Comparison of ENCODE assay signal across 1 cellular context in the genomic region with DNA sequence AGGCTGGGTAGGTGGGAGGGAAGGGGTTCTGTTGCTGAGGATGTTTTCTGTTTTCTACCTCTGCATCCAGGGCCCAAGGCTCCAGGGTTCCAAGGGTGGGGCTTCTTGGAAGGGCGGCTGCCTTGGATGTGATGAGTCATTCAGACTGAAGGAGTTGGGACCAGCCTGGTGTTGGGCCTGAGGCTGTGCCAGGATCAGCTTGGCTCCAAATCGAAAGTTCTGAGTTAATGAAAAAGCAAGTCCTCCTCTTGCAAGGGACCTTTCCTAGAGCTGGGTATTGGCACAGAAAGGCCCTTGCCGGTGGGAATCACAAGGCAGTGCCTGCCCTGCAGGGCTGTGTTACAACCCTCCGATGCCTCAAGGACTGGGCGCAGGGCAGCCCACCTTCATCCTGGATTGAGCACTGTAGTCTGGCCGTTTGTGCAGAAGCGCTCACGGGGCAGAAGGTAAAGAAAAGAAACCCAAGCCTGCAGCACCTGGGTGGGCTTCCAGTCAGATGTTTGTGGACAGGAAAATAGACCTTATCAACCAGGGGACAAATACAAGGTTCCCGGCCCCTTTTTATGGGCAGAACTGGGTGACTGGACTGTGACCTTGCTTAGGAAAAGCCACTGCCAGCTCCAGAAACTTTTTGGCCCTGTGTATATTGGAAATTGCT.
TF ChIP-seq lines count a peak whose summit lies in the region.

No MANE protein-coding gene starts in this region.

TF ChIP-seq in HepG2, 621 proteins besides CTCF, POLR2A, EP300 and RAD21 (continues in another document):
- TF ChIP-seq KDM4B (CRISPR knock-in tag; IDR thresholded peaks at IDR 0.05) (no peak), TBP (CRISPR knock-in tag; IDR thresholded peaks at IDR 0.05) (no peak), RFX5 (IDR thresholded peaks at IDR 0.05; ENCODE audit: low read depth, low read length) (no peak), HIVEP1 (CRISPR knock-in tag; IDR thresholded peaks at IDR 0.05) (no peak), TAF15 (IDR thresholded peaks at IDR 0.05; ENCODE audit: low read depth, low read length, poor library complexity, severe bottlenecking) (no peak), HOXD1 (CRISPR knock-in tag; IDR thresholded peaks at IDR 0.05) (no peak), ZSCAN12 (CRISPR knock-in tag; IDR thresholded peaks at IDR 0.05) (no peak), ZNF720 (CRISPR knock-in tag; IDR thresholded peaks at IDR 0.05) (no peak), HDAC2 (CRISPR knock-in tag; IDR thresholded peaks at IDR 0.05) (0 out of 2 replicates have a peak, but pooled peaks have one; percentile 12), HOXA7 (CRISPR knock-in tag; IDR thresholded peaks at IDR 0.05) (no peak), PAX8 (CRISPR knock-in tag; IDR thresholded peaks at IDR 0.05; ENCODE audit: borderline replicate concordance) (no peak), ZNF225 (CRISPR knock-in tag; IDR thresholded peaks at IDR 0.05) (0 out of 2 replicates have a peak, but pooled peaks have one; percentile 37), NFYC (CRISPR knock-in tag; IDR thresholded peaks at IDR 0.05) (no peak), ZNF615 (CRISPR knock-in tag; IDR thresholded peaks at IDR 0.05; ENCODE audit: borderline replicate concordance) (peak; percentile 92), NR2F2 (IDR thresholded peaks at IDR 0.05; ENCODE audit: borderline replicate concordance, low read depth) (no peak), ISX (CRISPR knock-in tag; conservative IDR thresholded peaks at IDR 0.05) (no peak), SRSF9 (IDR thresholded peaks at IDR 0.05; ENCODE audit: borderline replicate concordance, insufficient read depth, low read depth, low read length, poor library complexity, severe bottlenecking) (no peak), HHEX (CRISPR knock-in tag; IDR thresholded peaks at IDR 0.05) (no peak; the same call in 1 of the 2 replicates), PHF20 (CRISPR knock-in tag; IDR thresholded peaks at IDR 0.05) (no peak), ZNF296 (CRISPR knock-in tag; conservative IDR thresholded peaks at IDR 0.05) (no peak), TAF1 (CRISPR knock-in tag; IDR thresholded peaks at IDR 0.05) (no peak), CBX1 (IDR thresholded peaks at IDR 0.05; ENCODE audit: low read depth) (no peak), ZNF598 (CRISPR knock-in tag; IDR thresholded peaks at IDR 0.05; ENCODE audit: borderline replicate concordance) (no peak), ZNF737 (CRISPR knock-in tag; IDR thresholded peaks at IDR 0.05; ENCODE audit: borderline replicate concordance) (no peak), ZBTB7B (CRISPR knock-in tag; IDR thresholded peaks at IDR 0.05) (peak; percentile 30; the same call in 1 of the 2 replicates), ZNF772 (CRISPR knock-in tag; IDR thresholded peaks at IDR 0.05) (no peak), ZNF891 (CRISPR knock-in tag; IDR thresholded peaks at IDR 0.05) (no peak), SP1 (IDR thresholded peaks at IDR 0.05) (no peak), SP1 (CRISPR knock-in tag; IDR thresholded peaks at IDR 0.05) (no peak), NRL (CRISPR knock-in tag; IDR thresholded peaks at IDR 0.05; ENCODE audit: borderline replicate concordance) (peak; percentile 36; the same call in 1 of the 2 replicates), RFX3 (CRISPR knock-in tag; IDR thresholded peaks at IDR 0.05) (no peak), ZNF234 (CRISPR knock-in tag; conservative IDR thresholded peaks at IDR 0.05) (no peak), RBAK (CRISPR knock-in tag; IDR thresholded peaks at IDR 0.05) (no peak), SRSF4 (IDR thresholded peaks at IDR 0.05; ENCODE audit: low read depth, low read length, poor library complexity, severe bottlenecking) (no peak), MZF1 (CRISPR knock-in tag; IDR thresholded peaks at IDR 0.05; ENCODE audit: borderline replicate concordance) (no peak), SP4 (CRISPR knock-in tag; IDR thresholded peaks at IDR 0.05) (no peak), MIER3 (CRISPR knock-in tag; IDR thresholded peaks at IDR 0.05; ENCODE audit: borderline replicate concordance) (no peak), MATR3 (CRISPR knock-in tag; IDR thresholded peaks at IDR 0.05) (no peak), ISL2 (CRISPR knock-in tag; IDR thresholded peaks at IDR 0.05) (no peak), ZNF629 (CRISPR knock-in tag; conservative IDR thresholded peaks at IDR 0.05) (no peak), CENPX (CRISPR knock-in tag; IDR thresholded peaks at IDR 0.05) (no peak), ZNF556 (CRISPR knock-in tag; IDR thresholded peaks at IDR 0.05; ENCODE audit: borderline replicate concordance) (0 out of 2 replicates have a peak, but pooled peaks have one; percentile 30), ZNF816 (CRISPR knock-in tag; IDR thresholded peaks at IDR 0.05; ENCODE audit: borderline replicate concordance) (no peak), ZNF766 (CRISPR knock-in tag; IDR thresholded peaks at IDR 0.05; ENCODE audit: borderline replicate concordance) (no peak), TEAD3 (CRISPR knock-in tag; optimal IDR thresholded peaks at IDR 0.05; ENCODE audit: borderline replicate concordance) (peak; percentile 33), TRIM24 (CRISPR knock-in tag; IDR thresholded peaks at IDR 0.05) (no peak)
- TF ChIP-seq, protein P1, sequence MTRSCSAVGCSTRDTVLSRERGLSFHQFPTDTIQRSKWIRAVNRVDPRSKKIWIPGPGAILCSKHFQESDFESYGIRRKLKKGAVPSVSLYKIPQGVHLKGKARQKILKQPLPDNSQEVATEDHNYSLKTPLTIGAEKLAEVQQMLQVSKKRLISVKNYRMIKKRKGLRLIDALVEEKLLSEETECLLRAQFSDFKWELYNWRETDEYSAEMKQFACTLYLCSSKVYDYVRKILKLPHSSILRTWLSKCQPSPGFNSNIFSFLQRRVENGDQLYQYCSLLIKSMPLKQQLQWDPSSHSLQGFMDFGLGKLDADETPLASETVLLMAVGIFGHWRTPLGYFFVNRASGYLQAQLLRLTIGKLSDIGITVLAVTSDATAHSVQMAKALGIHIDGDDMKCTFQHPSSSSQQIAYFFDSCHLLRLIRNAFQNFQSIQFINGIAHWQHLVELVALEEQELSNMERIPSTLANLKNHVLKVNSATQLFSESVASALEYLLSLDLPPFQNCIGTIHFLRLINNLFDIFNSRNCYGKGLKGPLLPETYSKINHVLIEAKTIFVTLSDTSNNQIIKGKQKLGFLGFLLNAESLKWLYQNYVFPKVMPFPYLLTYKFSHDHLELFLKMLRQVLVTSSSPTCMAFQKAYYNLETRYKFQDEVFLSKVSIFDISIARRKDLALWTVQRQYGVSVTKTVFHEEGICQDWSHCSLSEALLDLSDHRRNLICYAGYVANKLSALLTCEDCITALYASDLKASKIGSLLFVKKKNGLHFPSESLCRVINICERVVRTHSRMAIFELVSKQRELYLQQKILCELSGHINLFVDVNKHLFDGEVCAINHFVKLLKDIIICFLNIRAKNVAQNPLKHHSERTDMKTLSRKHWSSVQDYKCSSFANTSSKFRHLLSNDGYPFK (CRISPR knock-in tag; IDR thresholded peaks at IDR 0.05; ENCODE audit: borderline replicate concordance) = peak; percentile 23; the same call in 1 of the 2 replicates
- TF ChIP-seq, protein P2, sequence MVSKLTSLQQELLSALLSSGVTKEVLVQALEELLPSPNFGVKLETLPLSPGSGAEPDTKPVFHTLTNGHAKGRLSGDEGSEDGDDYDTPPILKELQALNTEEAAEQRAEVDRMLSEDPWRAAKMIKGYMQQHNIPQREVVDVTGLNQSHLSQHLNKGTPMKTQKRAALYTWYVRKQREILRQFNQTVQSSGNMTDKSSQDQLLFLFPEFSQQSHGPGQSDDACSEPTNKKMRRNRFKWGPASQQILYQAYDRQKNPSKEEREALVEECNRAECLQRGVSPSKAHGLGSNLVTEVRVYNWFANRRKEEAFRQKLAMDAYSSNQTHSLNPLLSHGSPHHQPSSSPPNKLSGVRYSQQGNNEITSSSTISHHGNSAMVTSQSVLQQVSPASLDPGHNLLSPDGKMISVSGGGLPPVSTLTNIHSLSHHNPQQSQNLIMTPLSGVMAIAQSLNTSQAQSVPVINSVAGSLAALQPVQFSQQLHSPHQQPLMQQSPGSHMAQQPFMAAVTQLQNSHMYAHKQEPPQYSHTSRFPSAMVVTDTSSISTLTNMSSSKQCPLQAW (CRISPR knock-in tag; IDR thresholded peaks at IDR 0.05) = no peak
- TF ChIP-seq, protein P3, sequence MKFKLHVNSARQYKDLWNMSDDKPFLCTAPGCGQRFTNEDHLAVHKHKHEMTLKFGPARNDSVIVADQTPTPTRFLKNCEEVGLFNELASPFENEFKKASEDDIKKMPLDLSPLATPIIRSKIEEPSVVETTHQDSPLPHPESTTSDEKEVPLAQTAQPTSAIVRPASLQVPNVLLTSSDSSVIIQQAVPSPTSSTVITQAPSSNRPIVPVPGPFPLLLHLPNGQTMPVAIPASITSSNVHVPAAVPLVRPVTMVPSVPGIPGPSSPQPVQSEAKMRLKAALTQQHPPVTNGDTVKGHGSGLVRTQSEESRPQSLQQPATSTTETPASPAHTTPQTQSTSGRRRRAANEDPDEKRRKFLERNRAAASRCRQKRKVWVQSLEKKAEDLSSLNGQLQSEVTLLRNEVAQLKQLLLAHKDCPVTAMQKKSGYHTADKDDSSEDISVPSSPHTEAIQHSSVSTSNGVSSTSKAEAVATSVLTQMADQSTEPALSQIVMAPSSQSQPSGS (CRISPR knock-in tag; IDR thresholded peaks at IDR 0.05) = no peak
- TF ChIP-seq, protein P4, sequence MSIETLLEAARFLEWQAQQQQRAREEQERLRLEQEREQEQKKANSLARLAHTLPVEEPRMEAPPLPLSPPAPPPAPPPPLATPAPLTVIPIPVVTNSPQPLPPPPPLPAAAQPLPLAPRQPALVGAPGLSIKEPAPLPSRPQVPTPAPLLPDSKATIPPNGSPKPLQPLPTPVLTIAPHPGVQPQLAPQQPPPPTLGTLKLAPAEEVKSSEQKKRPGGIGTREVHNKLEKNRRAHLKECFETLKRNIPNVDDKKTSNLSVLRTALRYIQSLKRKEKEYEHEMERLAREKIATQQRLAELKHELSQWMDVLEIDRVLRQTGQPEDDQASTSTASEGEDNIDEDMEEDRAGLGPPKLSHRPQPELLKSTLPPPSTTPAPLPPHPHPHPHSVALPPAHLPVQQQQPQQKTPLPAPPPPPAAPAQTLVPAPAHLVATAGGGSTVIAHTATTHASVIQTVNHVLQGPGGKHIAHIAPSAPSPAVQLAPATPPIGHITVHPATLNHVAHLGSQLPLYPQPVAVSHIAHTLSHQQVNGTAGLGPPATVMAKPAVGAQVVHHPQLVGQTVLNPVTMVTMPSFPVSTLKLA (IDR thresholded peaks at IDR 0.05) = no peak
- TF ChIP-seq, protein P5, sequence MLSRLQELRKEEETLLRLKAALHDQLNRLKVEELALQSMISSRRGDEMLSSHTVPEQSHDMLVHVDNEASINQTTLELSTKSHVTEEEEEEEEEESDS (CRISPR knock-in tag; IDR thresholded peaks at IDR 0.05; ENCODE audit: borderline replicate concordance) = no peak
- TF ChIP-seq, protein P6, sequence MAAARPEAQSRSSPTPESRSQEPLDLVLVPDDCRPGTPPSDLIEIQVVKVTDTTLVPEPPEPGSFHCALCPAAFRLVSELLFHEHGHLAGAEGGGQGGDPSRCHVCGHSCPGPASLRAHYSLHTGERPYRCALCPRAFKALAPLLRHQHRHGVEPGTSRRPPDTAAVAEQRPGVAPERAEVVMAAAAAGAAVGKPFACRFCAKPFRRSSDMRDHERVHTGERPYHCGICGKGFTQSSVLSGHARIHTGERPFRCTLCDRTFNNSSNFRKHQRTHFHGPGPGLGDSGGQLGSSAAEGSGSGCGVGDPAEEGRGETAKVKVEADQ (CRISPR knock-in tag; IDR thresholded peaks at IDR 0.05; ENCODE audit: borderline replicate concordance) = no peak
- TF ChIP-seq, protein P7, sequence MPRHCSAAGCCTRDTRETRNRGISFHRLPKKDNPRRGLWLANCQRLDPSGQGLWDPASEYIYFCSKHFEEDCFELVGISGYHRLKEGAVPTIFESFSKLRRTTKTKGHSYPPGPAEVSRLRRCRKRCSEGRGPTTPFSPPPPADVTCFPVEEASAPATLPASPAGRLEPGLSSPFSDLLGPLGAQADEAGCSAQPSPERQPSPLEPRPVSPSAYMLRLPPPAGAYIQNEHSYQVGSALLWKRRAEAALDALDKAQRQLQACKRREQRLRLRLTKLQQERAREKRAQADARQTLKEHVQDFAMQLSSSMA (CRISPR knock-in tag; IDR thresholded peaks at IDR 0.05) = no peak
- TF ChIP-seq, protein P8, sequence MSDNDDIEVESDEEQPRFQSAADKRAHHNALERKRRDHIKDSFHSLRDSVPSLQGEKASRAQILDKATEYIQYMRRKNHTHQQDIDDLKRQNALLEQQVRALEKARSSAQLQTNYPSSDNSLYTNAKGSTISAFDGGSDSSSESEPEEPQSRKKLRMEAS (IDR thresholded peaks at IDR 0.05) = 0 out of 2 replicates have a peak, but pooled peaks have one; percentile 23
- TF ChIP-seq, protein P9, sequence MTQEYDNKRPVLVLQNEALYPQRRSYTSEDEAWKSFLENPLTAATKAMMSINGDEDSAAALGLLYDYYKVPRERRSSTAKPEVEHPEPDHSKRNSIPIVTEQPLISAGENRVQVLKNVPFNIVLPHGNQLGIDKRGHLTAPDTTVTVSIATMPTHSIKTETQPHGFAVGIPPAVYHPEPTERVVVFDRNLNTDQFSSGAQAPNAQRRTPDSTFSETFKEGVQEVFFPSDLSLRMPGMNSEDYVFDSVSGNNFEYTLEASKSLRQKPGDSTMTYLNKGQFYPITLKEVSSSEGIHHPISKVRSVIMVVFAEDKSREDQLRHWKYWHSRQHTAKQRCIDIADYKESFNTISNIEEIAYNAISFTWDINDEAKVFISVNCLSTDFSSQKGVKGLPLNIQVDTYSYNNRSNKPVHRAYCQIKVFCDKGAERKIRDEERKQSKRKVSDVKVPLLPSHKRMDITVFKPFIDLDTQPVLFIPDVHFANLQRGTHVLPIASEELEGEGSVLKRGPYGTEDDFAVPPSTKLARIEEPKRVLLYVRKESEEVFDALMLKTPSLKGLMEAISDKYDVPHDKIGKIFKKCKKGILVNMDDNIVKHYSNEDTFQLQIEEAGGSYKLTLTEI (CRISPR knock-in tag; conservative IDR thresholded peaks at IDR 0.05) = no peak
